Comparison of ENCODE assay signal across 10 cellular contexts in the genomic region with DNA sequence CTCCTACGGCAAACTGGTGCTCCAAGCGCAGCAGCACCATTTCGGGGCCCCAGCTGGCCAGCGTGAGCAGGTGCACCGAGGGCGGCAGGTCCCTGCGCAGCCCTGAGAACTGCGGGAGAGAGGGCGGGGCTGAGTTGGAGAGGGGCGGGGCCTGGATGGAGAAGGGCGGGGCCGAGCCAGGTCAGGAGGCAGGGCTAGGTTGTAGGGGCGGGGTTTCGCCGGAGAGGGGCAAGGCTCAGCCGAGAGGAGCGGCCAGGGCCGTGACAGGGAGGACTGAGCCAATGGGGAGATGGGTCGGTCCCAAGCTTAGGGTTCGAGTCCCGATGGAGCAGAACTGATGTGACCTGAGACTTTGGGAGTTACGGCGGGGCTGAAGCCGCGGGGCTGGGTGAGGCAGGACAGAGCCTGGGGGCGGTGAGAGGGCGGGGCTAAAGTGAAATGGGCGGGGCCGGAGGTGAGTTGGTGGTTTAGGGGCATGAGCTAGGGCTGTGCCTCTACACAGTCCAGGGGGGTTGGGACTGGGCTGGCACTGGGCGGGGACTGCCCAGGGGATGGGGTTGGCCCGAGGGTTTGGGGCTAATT. TPM values are rescaled to one million over a fixed set of nuclear protein-coding genes. Genes with fewer than 3 reads are reported as not detected.
DNase-seq lines count a peak whose midpoint lies in the region; ATAC-seq and TF ChIP-seq lines count a peak whose summit lies in the region.
"Had no signal": no experiment of that assay in that cellular context is flagged by ENCODE, and none has a peak within 500 bp of the region (broad histone marks: within the 10 kb centered on the region; RNA-seq: fewer than 3 reads in every experiment).

No MANE protein-coding gene starts in this region.

- H3K36me3 ChIP-seq in A673 (ENCODE audit: insufficient read depth, low read length, poor library complexity, severe bottlenecking) (no peaks in the 10 kb centered on the region), HEK293 (ENCODE audit: control insufficient read depth in 2 of 2, insufficient read depth in 1 of 2, low read length in 2 of 2) (peaks cover 0 to 14% of the 10 kb centered on the region in 2 experiments; a peak in 1 of 3 replicates), stomach (peaks cover 0 to 30% (median 14%) of the 10 kb centered on the region in 4 donors), mesenchymal stem cell (ENCODE audit: control insufficient read depth in 1 of 2, insufficient read depth in 2 of 2, low read depth in 1 of 2, low read length in 2 of 2) (peaks cover 10 to 33% of the 10 kb centered on the region in 2 experiments)

- ATAC-seq in GM21447 (IDR thresholded peaks at IDR 0.05; ENCODE audit: unreplicated experiment): no peak

- H3K27ac ChIP-seq in A673 (ENCODE audit: low read depth, low read length, poor library complexity, severe bottlenecking) (no peak overlapping the region), HEK293 (ENCODE audit: extremely low read depth, low read depth, low read length) (no peak overlapping the region), stomach (peak overlapping the region in 1 of 5 donors; percentile 34), mesenchymal stem cell (ENCODE audit: low read length, poor library complexity, severe bottlenecking) (no peak overlapping the region)
- H3K27ac ChIP-seq: neutrophil, VCaP had no signal

- H3K4me2 ChIP-seq in mesenchymal stem cell (ENCODE audit: low read length, poor library complexity, severe bottlenecking): no peak overlapping the region

- no peak overlapping the region for H3K4ac ChIP-seq in mesenchymal stem cell (ENCODE audit: low read depth in 1 of 2, low read length in 2 of 2)

- POLR2A ChIA-PET in A673 (lab: Charles Lee; ENCODE audit: low non-redundant PET) (interaction anchor here (0.6 kb wide), 1 partner anchor 19 kb away, joined by 5 read pairs; a partner anchor contains a TSS), HEK293 (lab: Yijun Ruan, JAX) (interaction anchor here (0.6 to 1.4 kb wide), 2 partner anchors 11 to 79 kb away, joined by 3 to 4 read pairs; no protein-coding TSS in a partner anchor)

- no peak overlapping the region for H4K91ac ChIP-seq in mesenchymal stem cell (ENCODE audit: low read length)

- no peak overlapping the region for H3K18ac ChIP-seq in mesenchymal stem cell (ENCODE audit: low read depth in 1 of 2, low read length in 2 of 2)

- no TSS peak for BruUV-seq in A673 (replicated peaks; lab: Mats Ljungman, UMichigan)

- no peak overlapping the region for H3K9ac ChIP-seq in mesenchymal stem cell (ENCODE audit: low read length)

- H3K27me3 ChIP-seq in A673 (replicated peaks; ENCODE audit: insufficient read depth, low read depth, low read length, poor library complexity) (no peaks in the 10 kb centered on the region), stomach (no peaks in the 10 kb centered on the region), mesenchymal stem cell (ENCODE audit: control insufficient read depth in 1 of 2, insufficient read depth in 1 of 2, low read length in 2 of 2) (no peaks in the 10 kb centered on the region)
- H3K27me3 ChIP-seq: neutrophil had no signal

- no peak for TF ChIP-seq EP300 in stomach (IDR thresholded peaks at IDR 0.05)

- no peak overlapping the region for H2AFZ ChIP-seq in mesenchymal stem cell (ENCODE audit: low read depth, low read length)

- H3K4me1 ChIP-seq in A673 (ENCODE audit: insufficient read depth, low read length, poor library complexity, severe bottlenecking) (no peaks in the 10 kb centered on the region), HEK293 (ENCODE audit: control insufficient read depth, insufficient read depth, low read length) (no peaks in the 10 kb centered on the region), stomach (peaks cover 10 to 19% (median 17%) of the 10 kb centered on the region in 4 donors), mesenchymal stem cell (ENCODE audit: control insufficient read depth, insufficient read depth, low read depth, low read length) (peaks cover 2% of the 10 kb centered on the region)

- H2BK12ac ChIP-seq in mesenchymal stem cell (ENCODE audit: low read length in 2 of 2): no peak overlapping the region

- H2BK120ac ChIP-seq in mesenchymal stem cell (ENCODE audit: low read depth, low read length): no peak overlapping the region

- TF ChIP-seq POLR2A in stomach (IDR thresholded peaks at IDR 0.05): no peak

- TF ChIP-seq CTCF in A673 (conservative IDR thresholded peaks at IDR 0.05; ENCODE audit: low read depth, low read length): no peak
- no peak for TF ChIP-seq CTCF in HEK293 (tag by site-specific recombination; IDR thresholded peaks at IDR 0.05)
- no peak for TF ChIP-seq CTCF in stomach (IDR thresholded peaks at IDR 0.05)

- peak overlapping the region; percentile 28 for H3K4me3 ChIP-seq in A673 (ENCODE audit: low read depth, low read length, poor library complexity, severe bottlenecking)
- no peak overlapping the region for H3K4me3 ChIP-seq in HEK293 (ENCODE audit: low read depth, low read length)
- H3K4me3 ChIP-seq in stomach: peak overlapping the region; percentile 41 to 48 (median 44)
- H3K4me3 ChIP-seq in mesenchymal stem cell (ENCODE audit: insufficient read depth in 1 of 2, low read depth in 1 of 2, low read length in 2 of 2): peak overlapping the region in 1 of 2 experiments; percentile 32

- intact Hi-C loops in A673 (cut with micrococcal nuclease; ENCODE audit: unreplicated experiment) (loop anchor here (10.0 kb wide), 1 partner anchor 763 kb away; a partner anchor contains a TSS), stomach (cut with DNase I; ENCODE audit: low total_unique reads) (no loop called here)

- no peak overlapping the region for H3K14ac ChIP-seq in mesenchymal stem cell (ENCODE audit: low read length in 2 of 2)

- DNase-seq in A673 (ENCODE audit: low spot score) (peak; percentile 60), amniotic epithelial cell (ENCODE audit: low read depth) (peak; percentile 28), iris pigment epithelial cell (ENCODE audit: low read depth) (peak; percentile 59), stomach (peak; percentile 82), mesenchymal stem cell (no peak), COR-L47 (lab: John Stamatoyannopoulos, UW) (no peak)

- no peak overlapping the region for H2AK5ac ChIP-seq in mesenchymal stem cell (ENCODE audit: low read length, severe bottlenecking)

- H3K9me3 ChIP-seq in A673 (ENCODE audit: low read depth, low read length, poor library complexity, severe bottlenecking) (no peaks in the 10 kb centered on the region), HEK293 (ENCODE audit: control insufficient read depth, insufficient read depth, low read depth, low read length) (no peaks in the 10 kb centered on the region), stomach (no peaks in the 10 kb centered on the region), mesenchymal stem cell (ENCODE audit: control insufficient read depth, low read length) (no peaks in the 10 kb centered on the region)
- H3K9me3 ChIP-seq: neutrophil had no signal

- CTCF ChIA-PET in A673 (lab: Charles Lee): no interaction called here
- CTCF ChIA-PET in HEK293 (lab: Yijun Ruan, JAX): no interaction called here

- H3K79me1 ChIP-seq in mesenchymal stem cell (replicated peaks; ENCODE audit: low read length, poor library complexity, severe bottlenecking): no peaks in the 10 kb centered on the region

- no peak overlapping the region for H4K8ac ChIP-seq in mesenchymal stem cell (ENCODE audit: low read length)

- no peak overlapping the region for H2BK5ac ChIP-seq in mesenchymal stem cell (ENCODE audit: low read depth, low read length, poor library complexity, severe bottlenecking)

- H3K23ac ChIP-seq in mesenchymal stem cell (ENCODE audit: low read length in 2 of 2): no peak overlapping the region

- no peak overlapping the region for H2BK15ac ChIP-seq in mesenchymal stem cell (ENCODE audit: low read depth, poor library complexity, severe bottlenecking)

- 6 to 16% (median 14%) methylated on average over 24 to 31 of the region's 31 CpGs for WGBS in stomach, 5 donors
- WGBS in mesenchymal stem cell: 93% methylated on average over 30 of the region's 31 CpGs

TF ChIP-seq in HEK293, 187 proteins besides CTCF, POLR2A, EP300 and RAD21 (continues in another document):
- TF ChIP-seq PRDM1 (tag by site-specific recombination; IDR thresholded peaks at IDR 0.05) (no peak), ZNF169 (tag by site-specific recombination; IDR thresholded peaks at IDR 0.05) (no peak), KLF9 (tag by site-specific recombination; IDR thresholded peaks at IDR 0.05; ENCODE audit: low read depth) (0 out of 2 replicates have a peak, but pooled peaks have one; percentile 41)
- TF ChIP-seq, protein P1, sequence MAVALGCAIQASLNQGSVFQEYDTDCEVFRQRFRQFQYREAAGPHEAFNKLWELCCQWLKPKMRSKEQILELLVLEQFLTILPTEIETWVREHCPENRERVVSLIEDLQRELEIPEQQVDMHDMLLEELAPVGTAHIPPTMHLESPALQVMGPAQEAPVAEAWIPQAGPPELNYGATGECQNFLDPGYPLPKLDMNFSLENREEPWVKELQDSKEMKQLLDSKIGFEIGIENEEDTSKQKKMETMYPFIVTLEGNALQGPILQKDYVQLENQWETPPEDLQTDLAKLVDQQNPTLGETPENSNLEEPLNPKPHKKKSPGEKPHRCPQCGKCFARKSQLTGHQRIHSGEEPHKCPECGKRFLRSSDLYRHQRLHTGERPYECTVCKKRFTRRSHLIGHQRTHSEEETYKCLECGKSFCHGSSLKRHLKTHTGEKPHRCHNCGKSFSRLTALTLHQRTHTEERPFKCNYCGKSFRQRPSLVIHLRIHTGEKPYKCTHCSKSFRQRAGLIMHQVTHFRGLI (tag by site-specific recombination; IDR thresholded peaks at IDR 0.05): peak; percentile 57; the same call in 1 of the 2 replicates

RNA-seq across cellular contexts. Expression of a gene that starts 19.0 kb away (rescaled TPM):
- total RNA-seq in A673 (2021) (64.4 and 67.1 TPM in 2 replicates), stomach (100 to 1,000 TPM in 4 of 5 donors, 10 to 100 TPM in 1; 41.7 to 429 (median 117) TPM)
- polyA plus RNA-seq in stomach: 10 to 100 TPM; 20.6 to 59.0 (median 42.1) TPM
- 70.4 TPM for polyA plus RNA-seq in mesenchymal stem cell (2013, experiment 1 of 2)
- 70.1 TPM for polyA plus RNA-seq in mesenchymal stem cell (2013, experiment 2 of 2)

RNA-seq across cellular contexts. Expression of a gene that starts 19.0 kb away (rescaled TPM):
- total RNA-seq in A673 (2021) (19.4 and 24.5 TPM in 2 replicates), stomach (10 to 100 TPM in 1 of 5 donors, 1 to 10 TPM in 4; 1.4 to 12.9 (median 9.6) TPM)
- 10 to 100 TPM; 20.6 to 33.4 (median 32.7) TPM for polyA plus RNA-seq in stomach
- polyA plus RNA-seq in mesenchymal stem cell (2013, experiment 1 of 2): 5.0 TPM
- polyA plus RNA-seq in mesenchymal stem cell (2013, experiment 2 of 2): 4.7 TPM

RNA-seq across cellular contexts. Expression of a gene that starts 34.1 kb away (rescaled TPM):
- total RNA-seq in A673 (2021) (117 and 127 TPM in 2 replicates), stomach (100 to 1,000 TPM in 2 of 5 donors, 10 to 100 TPM in 3; 51.7 to 287 (median 82.6) TPM)
- 10 to 100 TPM; 65.1 to 76.0 (median 75.0) TPM for polyA plus RNA-seq in stomach
- 39.7 TPM for polyA plus RNA-seq in mesenchymal stem cell (2013, experiment 1 of 2)
- polyA plus RNA-seq in mesenchymal stem cell (2013, experiment 2 of 2): 39.4 TPM

RNA-seq across cellular contexts. Expression of a gene that starts 36.9 kb away (rescaled TPM):
- total RNA-seq in A673 (2021) (22.9 and 26.0 TPM in 2 replicates), stomach (10 to 100 TPM; 14.0 to 33.0 (median 25.8) TPM)
- 1 to 10 TPM; 4.7 to 7.2 (median 5.3) TPM for polyA plus RNA-seq in stomach
- 12.1 TPM for polyA plus RNA-seq in mesenchymal stem cell (2013, experiment 1 of 2)
- polyA plus RNA-seq in mesenchymal stem cell (2013, experiment 2 of 2): 13.4 TPM

RNA-seq across cellular contexts. Expression of a gene that starts 37.0 kb away (rescaled TPM):
- total RNA-seq in A673 (2021) (7.7 and 9.5 TPM in 2 replicates), stomach (1 to 10 TPM in 4 of 5 donors, not detected in 1; 4.1 to 7.5 (median 5.6) TPM)
- under 1 TPM in 2 of 3 donors, not detected in 1; 0.25 to 0.44 TPM for polyA plus RNA-seq in stomach
- polyA plus RNA-seq in mesenchymal stem cell (2013, experiment 1 of 2): 2.3 TPM
- 1.9 TPM for polyA plus RNA-seq in mesenchymal stem cell (2013, experiment 2 of 2)

Comparison
In these comparisons a context has a peak if more than half of its experiments do, and no peak if none do; other contexts are left out.
1. DNase-seq: peak in A673 (single experiment), amniotic epithelial cell (single experiment), iris pigment epithelial cell (single experiment) and stomach (single experiment); none in mesenchymal stem cell (single experiment) and COR-L47 (single experiment).